9 cellular contexts compared by ENCODE assay signal in genomic region chr1:86018311-86018923, GRCh38.
DNase-seq lines count a peak whose midpoint lies in the region; ATAC-seq, FAIRE-seq and TF ChIP-seq lines count a peak whose summit lies in the region.
"Had no signal": no experiment of that assay in that cellular context is flagged by ENCODE, and none has a peak within 500 bp of the region (broad histone marks: within the 10 kb centered on the region; RNA-seq: fewer than 3 reads in every experiment).

No MANE protein-coding gene starts in this region.

- H2AFZ ChIP-seq in neural cell (ENCODE audit: low read depth, low read length), result no peak overlapping the region

- no peak overlapping the region for H3K4me2 ChIP-seq in neural cell (ENCODE audit: low read length)

- H3K9me2 ChIP-seq in neural cell (ENCODE audit: insufficient read depth, low read length), result no peaks in the 10 kb centered on the region

- in situ Hi-C loops in GM13977 (cut with MboI; ENCODE audit: low pct_unique_long_range_greater_than_20kb, low sequenced_read_pairs, unreplicated experiment), result loop anchor here (10.0 to 25.0 kb wide), 2 partner anchors 124 to 706 kb away; no protein-coding TSS in a partner anchor

- H3K79me2 ChIP-seq in neural cell (replicated peaks; ENCODE audit: insufficient read depth, low read length), result no peaks in the 10 kb centered on the region

- no peak for TF ChIP-seq EP300 in neural cell (conservative IDR thresholded peaks at IDR 0.05; ENCODE audit: poor library complexity, severe bottlenecking)

- DNase-seq in CD1c-positive myeloid dendritic cell (ENCODE audit: extremely low spot score), result peak; percentile 33
- peak; percentile 40 for DNase-seq in GM13977 (ENCODE audit: low spot score)
- peak; percentile 3 for DNase-seq in NOMO-1 treated with dmso at 0.1 percent for 144 hours (lab: John Stamatoyannopoulos, UW; ENCODE audit: unreplicated experiment)
- peak; percentile 54 for DNase-seq in dermis blood vessel endothelial cell
- DNase-seq in GM12891 (ENCODE audit: insufficient read length, low spot score), result no peak
- no peak for DNase-seq in stimulated activated CD4-positive, alpha-beta T cell treated with anti-CD3 and anti-CD28 coated beads, Interleukin-2, amount 100 ng/mL, for 48 hours

- peak; percentile 64 for TF ChIP-seq RAD21 in neural cell (conservative IDR thresholded peaks at IDR 0.05)

- no peaks in the 10 kb centered on the region for H3K9me3 ChIP-seq in neural cell (ENCODE audit: low read length)

- no peak overlapping the region for H3K27ac ChIP-seq in neural cell (ENCODE audit: low read length)

- no peak for TF ChIP-seq POLR2A in GM12891 (IDR thresholded peaks at IDR 0.05; ENCODE audit: low read depth, low read length)

- H3F3A ChIP-seq in neural cell (ENCODE audit: insufficient read depth, low read length, poor library complexity, severe bottlenecking), result no peaks in the 10 kb centered on the region

- no peaks in the 10 kb centered on the region for H4K20me1 ChIP-seq in neural cell (ENCODE audit: insufficient read depth)

- no peaks in the 10 kb centered on the region for H3K27me3 ChIP-seq in neural cell (ENCODE audit: insufficient read depth, low read depth, low read length)

- no peak overlapping the region for H3K4me3 ChIP-seq in neural cell (ENCODE audit: low read length)

- FAIRE-seq in GM12891 (lab: Jason Lieb, UNC), result no peak

- peak; percentile 47 for ATAC-seq in HG03095 (IDR thresholded peaks at IDR 0.05; ENCODE audit: unreplicated experiment)
- ATAC-seq: naive thymus-derived CD8-positive, alpha-beta T cell had no signal

- no peak overlapping the region for H3K9ac ChIP-seq in neural cell (ENCODE audit: low read length)

- TF ChIP-seq CTCF in GM13977 (IDR thresholded peaks at IDR 0.05; ENCODE audit: extremely low read depth, insufficient read depth, missing control alignments), result peak; percentile 66
- TF ChIP-seq CTCF in neural cell (IDR thresholded peaks at IDR 0.05; ENCODE audit: poor library complexity, severe bottlenecking), result peak; percentile 74

- H3K36me3 ChIP-seq in neural cell (ENCODE audit: insufficient read depth, low read length), result no peaks in the 10 kb centered on the region

TF ChIP-seq in neural cell, 6 proteins besides CTCF, POLR2A, EP300 and RAD21:
- TF ChIP-seq MXI1 (conservative IDR thresholded peaks at IDR 0.05; ENCODE audit: poor library complexity, severe bottlenecking), result no peak
- TF ChIP-seq TAF1 (IDR thresholded peaks at IDR 0.05; ENCODE audit: low read depth), result no peak
- peak; percentile 74 for TF ChIP-seq SMC3 (conservative IDR thresholded peaks at IDR 0.05; ENCODE audit: poor library complexity)

TF ChIP-seq in GM12891, 5 proteins besides CTCF, POLR2A, EP300 and RAD21:
- no peak for TF ChIP-seq POU2F2 (IDR thresholded peaks at IDR 0.05; ENCODE audit: low read depth, low read length)
- no peak for TF ChIP-seq POLR2AphosphoS5 (IDR thresholded peaks at IDR 0.05; ENCODE audit: low read depth, low read length)
- no peak for TF ChIP-seq SPI1 (IDR thresholded peaks at IDR 0.05; ENCODE audit: low read depth, low read length)
- TF ChIP-seq TAF1 (IDR thresholded peaks at IDR 0.05; ENCODE audit: low read depth, low read length), result no peak
- TF ChIP-seq PAX5 (IDR thresholded peaks at IDR 0.05; ENCODE audit: insufficient read depth, low read length, severe bottlenecking), result no peak

Comparison
In these comparisons a context has a peak if more than half of its experiments do, and no peak if none do; other contexts are left out.
1. DNase-seq: peak in CD1c-positive myeloid dendritic cell (single experiment), GM13977 (single experiment), NOMO-1 treated with dmso at 0.1 percent for 144 hours (single experiment) and dermis blood vessel endothelial cell (single experiment); none in GM12891 (single experiment) and stimulated activated CD4-positive, alpha-beta T cell treated with anti-CD3 and anti-CD28 coated beads, Interleukin-2, amount 100 ng/mL, for 48 hours (0 of 2).